10 cellular contexts compared by ENCODE assay signal in genomic region chr10:77505431-77506334, GRCh38.
DNase-seq lines count a peak whose midpoint lies in the region; ATAC-seq and TF ChIP-seq lines count a peak whose summit lies in the region.
"Had no signal": no experiment of that assay in that cellular context is flagged by ENCODE, and none has a peak within 500 bp of the region (broad histone marks: within the 10 kb centered on the region; RNA-seq: fewer than 3 reads in every experiment).

No MANE protein-coding gene starts in this region.

- H3K4ac ChIP-seq in trophoblast cell (ENCODE audit: low read depth, low read length): peak overlapping the region; percentile 54

- intact Hi-C loops in Calu3 (cut with micrococcal nuclease; ENCODE audit: unreplicated experiment) (loop anchor here (10.0 kb wide), 1 partner anchor 251 kb away; no protein-coding TSS in a partner anchor), thyroid gland (cut with DNase I) (no loop called here)

- peak overlapping the region; percentile 61 for H2AK5ac ChIP-seq in trophoblast cell (ENCODE audit: low read length)

- H4K8ac ChIP-seq in trophoblast cell (ENCODE audit: low read depth, low read length): peak overlapping the region; percentile 57

- no peak overlapping the region for H3K23ac ChIP-seq in trophoblast cell (ENCODE audit: low read length)

- H3K14ac ChIP-seq in trophoblast cell (ENCODE audit: low read length): peak overlapping the region; percentile 62

- TF ChIP-seq CTCF in Calu3 (IDR thresholded peaks at IDR 0.05; ENCODE audit: unreplicated experiment): no peak
- no peak for TF ChIP-seq CTCF in epithelial cell of esophagus (IDR thresholded peaks at IDR 0.05; ENCODE audit: insufficient read depth, low read depth, low read length, missing control alignments)
- no peak for TF ChIP-seq CTCF in thyroid gland (IDR thresholded peaks at IDR 0.05)
- TF ChIP-seq CTCF in endodermal cell (conservative IDR thresholded peaks at IDR 0.05): no peak

- H3K27me3 Mint-ChIP-seq in Calu3 (ENCODE audit: unreplicated experiment): peaks cover 15% of the 10 kb centered on the region
- H3K27me3 Mint-ChIP-seq in endodermal cell (ENCODE audit: insufficient read depth): peaks cover 7% of the 10 kb centered on the region

- H3K27ac Mint-ChIP-seq in Calu3 (ENCODE audit: unreplicated experiment) (peak overlapping the region; percentile 7), endodermal cell (no peak overlapping the region)

- H3K4me3 Mint-ChIP-seq in Calu3 (ENCODE audit: low read depth, unreplicated experiment) (no peak overlapping the region), endodermal cell (no peak overlapping the region)

- H3K9me3 Mint-ChIP-seq in Calu3 (ENCODE audit: low read depth, unreplicated experiment): no peaks in the 10 kb centered on the region
- H3K9me3 Mint-ChIP-seq in endodermal cell: no peaks in the 10 kb centered on the region

- H3K79me2 ChIP-seq in trophoblast cell (ENCODE audit: control insufficient read depth, insufficient read depth, low read length, poor library complexity): peaks cover 6% of the 10 kb centered on the region

- peak overlapping the region; percentile 77 for H4K91ac ChIP-seq in trophoblast cell (ENCODE audit: low read depth, low read length)

- no peak overlapping the region for H2AFZ ChIP-seq in trophoblast cell (ENCODE audit: insufficient read depth, low read length, poor library complexity)

- peak overlapping the region; percentile 78 for H3K27ac ChIP-seq in trophoblast cell (ENCODE audit: low read depth, low read length)
- no peak overlapping the region for H3K27ac ChIP-seq in thyroid gland
- H3K27ac ChIP-seq in endodermal cell (ENCODE audit: low read depth, low read length): no peak overlapping the region

- peak overlapping the region; percentile 84 for H2BK120ac ChIP-seq in trophoblast cell (ENCODE audit: insufficient read depth, low read length, poor library complexity)

- DNase-seq in Calu3: no peak
- DNase-seq in OCI-M1 (lab: John Stamatoyannopoulos, UW): peak; percentile 12
- DNase-seq in epithelial cell of esophagus (ENCODE audit: low read depth): peak; percentile 81
- DNase-seq in trophoblast cell: peak; percentile 61 to 87
- no peak for DNase-seq in thyroid gland
- DNase-seq in stimulated activated naive CD4-positive, alpha-beta T cell treated with Interleukin-2 at 50 U/mL for 16 hours (lab: John Stamatoyannopoulos, UW): no peak
- no peak for DNase-seq in endodermal cell
- DNase-seq: NCI-H187 had no signal

- H3K79me1 ChIP-seq in trophoblast cell (ENCODE audit: low read length): peaks cover 34% of the 10 kb centered on the region

- H4K12ac ChIP-seq in trophoblast cell (ENCODE audit: low read depth, low read length): no peak overlapping the region

- peak overlapping the region; percentile 37 for H3K18ac ChIP-seq in trophoblast cell (ENCODE audit: low read length)

- peak overlapping the region; percentile 22 for H3K4me2 ChIP-seq in trophoblast cell (ENCODE audit: low read length)

- H3K9ac ChIP-seq in trophoblast cell (ENCODE audit: low read length) (no peak overlapping the region), endodermal cell (ENCODE audit: extremely low read depth, low read length, poor library complexity, severe bottlenecking) (no peak overlapping the region)

- no peak overlapping the region for H3K4me3 ChIP-seq in epithelial cell of esophagus (ENCODE audit: low read length)
- H3K4me3 ChIP-seq in trophoblast cell (ENCODE audit: low read depth, low read length): no peak overlapping the region
- no peak overlapping the region for H3K4me3 ChIP-seq in thyroid gland (replicated peaks in 1 of 3)
- H3K4me3 ChIP-seq in endodermal cell (ENCODE audit: low read length): no peak overlapping the region
- H3K4me3 ChIP-seq: upper lobe of left lung had no signal

- peak overlapping the region; percentile 84 for H2BK12ac ChIP-seq in trophoblast cell (ENCODE audit: low read length)

- H3K36me3 Mint-ChIP-seq in Calu3 (ENCODE audit: insufficient read depth, unreplicated experiment): no peaks in the 10 kb centered on the region
- H3K36me3 Mint-ChIP-seq in endodermal cell (ENCODE audit: low read depth): no peaks in the 10 kb centered on the region

- H3K36me3 ChIP-seq in trophoblast cell (ENCODE audit: control insufficient read depth in 1 of 2, insufficient read depth in 2 of 2, low read length in 2 of 2) (no peaks in the 10 kb centered on the region), thyroid gland (no peaks in the 10 kb centered on the region), endodermal cell (ENCODE audit: control insufficient read depth, insufficient read depth, low read length) (no peaks in the 10 kb centered on the region)
- H3K36me3 ChIP-seq: upper lobe of left lung had no signal

- CTCF ChIA-PET in Calu3 (lab: Charles Lee): interaction anchor here (0.6 to 2.3 kb wide), 7 partner anchors 8 to 957 kb away, joined by 3 to 8 read pairs (median 3); no protein-coding TSS in a partner anchor

- no peaks in the 10 kb centered on the region for H3K27me3 ChIP-seq in trophoblast cell (ENCODE audit: insufficient read depth, low read length)
- H3K27me3 ChIP-seq in thyroid gland: no peaks in the 10 kb centered on the region
- H3K27me3 ChIP-seq in endodermal cell (ENCODE audit: control insufficient read depth, insufficient read depth, low read length, poor library complexity, severe bottlenecking): peaks cover 11% of the 10 kb centered on the region
- H3K27me3 ChIP-seq: upper lobe of left lung had no signal

- no TSS peak for BruUV-seq in Calu3 (replicated peaks; lab: Mats Ljungman, UMichigan)

- WGBS in trophoblast cell (ENCODE audit: extremely low coverage, insufficient coverage, insufficient read length): no CpG with 5 or more reads among the region's 2 CpGs
- WGBS in thyroid gland, 2 donors: 69 to 86% methylated on average over 2 of the region's 2 CpGs
- WGBS in endodermal cell (ENCODE audit: insufficient coverage in 1 of 2, insufficient read length in 1 of 2), 2 experiments: 86 to 94% methylated on average over 2 of the region's 2 CpGs

- H3K4me1 Mint-ChIP-seq in Calu3 (ENCODE audit: low read depth, unreplicated experiment) (peaks cover 22% of the 10 kb centered on the region), endodermal cell (peaks cover 10% of the 10 kb centered on the region)

- H3K4me1 ChIP-seq in trophoblast cell (ENCODE audit: control insufficient read depth in 1 of 2, insufficient read depth in 2 of 2, low read length in 2 of 2) (peaks cover 35 to 42% of the 10 kb centered on the region in 2 experiments), thyroid gland (no peaks in the 10 kb centered on the region), endodermal cell (ENCODE audit: control insufficient read depth, insufficient read depth, low read length) (no peaks in the 10 kb centered on the region)

- peak overlapping the region; percentile 89 for H2BK5ac ChIP-seq in trophoblast cell (ENCODE audit: low read depth, low read length, poor library complexity)

- no peaks in the 10 kb centered on the region for H3K9me3 ChIP-seq in trophoblast cell (ENCODE audit: insufficient read depth, low read depth, low read length)
- no peaks in the 10 kb centered on the region for H3K9me3 ChIP-seq in thyroid gland
- H3K9me3 ChIP-seq in endodermal cell (ENCODE audit: control insufficient read depth, low read length): no peaks in the 10 kb centered on the region
- H3K9me3 ChIP-seq: upper lobe of left lung had no signal

- no peak for TF ChIP-seq POLR2A in thyroid gland (IDR thresholded peaks at IDR 0.05)

- ATAC-seq in GM21717 (IDR thresholded peaks at IDR 0.05; ENCODE audit: unreplicated experiment): no peak

Comparison
In these comparisons a context has a peak if more than half of its experiments do, and no peak if none do; other contexts are left out.
1. DNase-seq: peak in OCI-M1 (single experiment), epithelial cell of esophagus (single experiment) and trophoblast cell (2 of 2); none in Calu3 (single experiment), thyroid gland (0 of 2), stimulated activated naive CD4-positive, alpha-beta T cell treated with Interleukin-2 at 50 U/mL for 16 hours (single experiment) and endodermal cell (single experiment).